In the genomic region with DNA sequence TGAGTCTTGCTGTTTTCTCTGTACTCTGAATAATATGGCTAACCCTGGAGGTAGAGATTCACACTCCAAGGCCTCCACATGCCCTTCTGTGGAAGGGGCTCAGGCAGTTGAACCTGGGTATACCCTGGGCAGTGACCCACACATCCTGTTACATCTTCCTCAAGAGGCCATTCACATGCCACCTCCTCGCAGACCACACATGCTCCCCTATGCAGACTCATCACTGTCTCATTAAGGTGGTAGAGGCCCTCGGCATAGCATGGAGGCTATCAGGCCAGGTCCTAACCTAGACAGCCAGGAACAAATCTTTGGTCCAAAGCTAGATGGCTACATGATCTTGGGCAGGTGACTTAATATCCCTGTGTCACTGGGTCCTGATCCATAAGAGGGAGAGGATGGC, we compare ENCODE assay signal across 31 cellular contexts.
"Had no signal": no experiment of that assay in that cellular context is flagged by ENCODE, and none has a peak within 500 bp of the region (broad histone marks: within the 10 kb centered on the region; RNA-seq: fewer than 3 reads in every experiment).

No MANE protein-coding gene starts in this region.

- H3K4me3 Mint-ChIP-seq: activated B cell treated with CpG ODN at 0.5 μM for 24 hours; activated CD4-positive, alpha-beta memory T cell treated with anti-CD3 and anti-CD28 coated beads, Interleukin-2, amount 10 ng/mL, durations not matched to agents 7 days and 5 days; activated CD4-positive, alpha-beta T cell treated with anti-CD3 and anti-CD28 coated beads, Interleukin-2, amount 10 ng/mL, durations not matched to agents 24 days and 14 days; activated CD8-positive, alpha-beta memory T cell treated with anti-CD3 and anti-CD28 coated beads, Interleukin-2, amount 10 ng/mL, durations not matched to agents 7 days and 5 days; activated CD8-positive, alpha-beta T cell treated with anti-CD3 and anti-CD28 coated beads, Interleukin-2, amount 10 ng/mL, durations not matched to agents 7 days and 5 days; activated naive CD4-positive, alpha-beta T cell treated with anti-CD3 and anti-CD28 coated beads, Interleukin-2, amount 10 ng/mL, durations not matched to agents 7 days and 5 days; activated naive CD4-positive, alpha-beta T cell treated with anti-CD3 and anti-CD28 coated beads, Interleukin-2, amount 50 U/mL, for 24 hours; activated naive CD8-positive, alpha-beta T cell; activated naive CD8-positive, alpha-beta T cell treated with anti-CD3 and anti-CD28 coated beads, Interleukin-2, amount 10 ng/mL, durations not matched to agents 7 days and 5 days; activated naive CD8-positive, alpha-beta T cell treated with anti-CD3 and anti-CD28 coated beads, Interleukin-2, amount 50 U/mL, for 24 hours; activated T-cell treated with anti-CD3 and anti-CD28 coated beads, Interleukin-2, amount 50 U/mL, for 24 hours; brain; central memory CD8-positive, alpha-beta T cell; T-helper 1 cell treated with Interleukin-12 subunit alpha and Interleukin-12 subunit beta and Interleukin-4 antibody, amounts not matched to agents 30 μg/mL and 1 μg/mL, for 36 hours; T-helper 2 cell treated with Interferon-gamma antibody and Interleukin-4, amounts not matched to agents 5 μg/mL and 100 μg/mL, for 36 hours had no signal

- H3K9me3 Mint-ChIP-seq: activated CD4-positive, alpha-beta T cell treated with anti-CD3 and anti-CD28 coated beads, Interleukin-2, amount 10 ng/mL, durations not matched to agents 24 days and 14 days; activated naive CD4-positive, alpha-beta T cell treated with anti-CD3 and anti-CD28 coated beads, Interleukin-2, amount 50 U/mL, for 24 hours; central memory CD8-positive, alpha-beta T cell had no signal

- H3K27ac Mint-ChIP-seq: activated B cell treated with CpG ODN at 0.5 μM for 24 hours; activated CD4-positive, alpha-beta memory T cell treated with anti-CD3 and anti-CD28 coated beads, Interleukin-2, amount 10 ng/mL, durations not matched to agents 7 days and 5 days; activated CD4-positive, alpha-beta T cell treated with anti-CD3 and anti-CD28 coated beads, Interleukin-2, amount 10 ng/mL, durations not matched to agents 24 days and 14 days; activated CD8-positive, alpha-beta memory T cell treated with anti-CD3 and anti-CD28 coated beads, Interleukin-2, amount 10 ng/mL, durations not matched to agents 7 days and 5 days; activated CD8-positive, alpha-beta T cell treated with anti-CD3 and anti-CD28 coated beads, Interleukin-2, amount 10 ng/mL, durations not matched to agents 7 days and 5 days; activated naive CD4-positive, alpha-beta T cell treated with anti-CD3 and anti-CD28 coated beads, Interleukin-2, amount 10 ng/mL, durations not matched to agents 7 days and 5 days; activated naive CD4-positive, alpha-beta T cell treated with anti-CD3 and anti-CD28 coated beads, Interleukin-2, amount 50 U/mL, for 24 hours; activated naive CD8-positive, alpha-beta T cell; activated naive CD8-positive, alpha-beta T cell treated with anti-CD3 and anti-CD28 coated beads, Interleukin-2, amount 10 ng/mL, durations not matched to agents 7 days and 5 days; activated naive CD8-positive, alpha-beta T cell treated with anti-CD3 and anti-CD28 coated beads, Interleukin-2, amount 50 U/mL, for 24 hours; activated T-cell treated with anti-CD3 and anti-CD28 coated beads, Interleukin-2, amount 50 U/mL, for 24 hours; activated T-helper 2 cell treated with anti-CD3 and anti-CD28 coated beads, Interferon-gamma antibody, Interleukin-2, Interleukin-4, amounts not matched to agents 10 μg/mL and 5 μg/mL and 100 μg/mL, durations not matched to agents 14 hours and 24 hours and 36 hours; brain; T-helper 1 cell treated with Interleukin-12 subunit alpha and Interleukin-12 subunit beta and Interleukin-4 antibody, amounts not matched to agents 30 μg/mL and 1 μg/mL, for 36 hours; T-helper 2 cell treated with Interferon-gamma antibody and Interleukin-4, amounts not matched to agents 5 μg/mL and 100 μg/mL, for 36 hours had no signal

- H3K27me3 Mint-ChIP-seq: activated B cell treated with CpG ODN at 0.5 μM for 24 hours; activated CD4-positive, alpha-beta memory T cell treated with anti-CD3 and anti-CD28 coated beads, Interleukin-2, amount 10 ng/mL, durations not matched to agents 7 days and 5 days; activated CD4-positive, alpha-beta T cell treated with anti-CD3 and anti-CD28 coated beads, Interleukin-2, amount 10 ng/mL, durations not matched to agents 24 days and 14 days; activated CD8-positive, alpha-beta memory T cell treated with anti-CD3 and anti-CD28 coated beads, Interleukin-2, amount 10 ng/mL, durations not matched to agents 7 days and 5 days; activated naive CD4-positive, alpha-beta T cell treated with anti-CD3 and anti-CD28 coated beads, Interleukin-2, amount 10 ng/mL, durations not matched to agents 7 days and 5 days; activated naive CD4-positive, alpha-beta T cell treated with anti-CD3 and anti-CD28 coated beads, Interleukin-2, amount 50 U/mL, for 24 hours; activated naive CD8-positive, alpha-beta T cell; activated naive CD8-positive, alpha-beta T cell treated with anti-CD3 and anti-CD28 coated beads, Interleukin-2, amount 10 ng/mL, durations not matched to agents 7 days and 5 days; activated T-cell treated with anti-CD3 and anti-CD28 coated beads, Interleukin-2, amount 50 U/mL, for 24 hours; central memory CD8-positive, alpha-beta T cell had no signal

- H3K4me1 Mint-ChIP-seq: activated B cell treated with CpG ODN at 0.5 μM for 24 hours; activated CD4-positive, alpha-beta memory T cell treated with anti-CD3 and anti-CD28 coated beads, Interleukin-2, amount 10 ng/mL, durations not matched to agents 7 days and 5 days; activated CD4-positive, alpha-beta T cell treated with anti-CD3 and anti-CD28 coated beads, Interleukin-2, amount 10 ng/mL, durations not matched to agents 24 days and 14 days; activated CD8-positive, alpha-beta memory T cell treated with anti-CD3 and anti-CD28 coated beads, Interleukin-2, amount 10 ng/mL, durations not matched to agents 7 days and 5 days; activated naive CD4-positive, alpha-beta T cell treated with anti-CD3 and anti-CD28 coated beads, Interleukin-2, amount 10 ng/mL, durations not matched to agents 7 days and 5 days; activated naive CD4-positive, alpha-beta T cell treated with anti-CD3 and anti-CD28 coated beads, Interleukin-2, amount 50 U/mL, for 24 hours; activated naive CD8-positive, alpha-beta T cell treated with anti-CD3 and anti-CD28 coated beads, Interleukin-2, amount 10 ng/mL, durations not matched to agents 7 days and 5 days; activated naive CD8-positive, alpha-beta T cell treated with anti-CD3 and anti-CD28 coated beads, Interleukin-2, amount 50 U/mL, for 24 hours; brain; central memory CD8-positive, alpha-beta T cell had no signal

- H3K36me3 Mint-ChIP-seq: activated CD8-positive, alpha-beta memory T cell treated with anti-CD3 and anti-CD28 coated beads, Interleukin-2, amount 10 ng/mL, durations not matched to agents 7 days and 5 days; activated naive CD4-positive, alpha-beta T cell treated with anti-CD3 and anti-CD28 coated beads, Interleukin-2, amount 10 ng/mL, durations not matched to agents 7 days and 5 days; activated naive CD4-positive, alpha-beta T cell treated with anti-CD3 and anti-CD28 coated beads, Interleukin-2, amount 50 U/mL, for 24 hours; activated naive CD8-positive, alpha-beta T cell; activated naive CD8-positive, alpha-beta T cell treated with anti-CD3 and anti-CD28 coated beads, Interleukin-2, amount 10 ng/mL, durations not matched to agents 7 days and 5 days; brain had no signal

- DNase-seq: activated B cell treated with CpG ODN at 0.5 μM for 24 hours; activated CD4-positive, alpha-beta memory T cell treated with anti-CD3 and anti-CD28 coated beads, Interleukin-2, amount 10 ng/mL, durations not matched to agents 7 days and 5 days; activated CD4-positive, alpha-beta T cell treated with anti-CD3 and anti-CD28 coated beads for 4 hours; activated CD4-positive, alpha-beta T cell treated with anti-CD3 and anti-CD28 coated beads, Interleukin-2, amount 10 ng/mL, durations not matched to agents 24 days and 14 days; activated CD4-positive, alpha-beta T cell treated with anti-CD3 and anti-CD28 coated beads, Interleukin-2, amount 50 U/mL, for 48 hours; activated CD4-positive, CD25-positive, alpha-beta regulatory T cell treated with anti-CD3 and anti-CD28 coated beads, Interleukin-2, amount 50 U/mL, for 72 hours; activated CD8-positive, alpha-beta memory T cell treated with anti-CD3 and anti-CD28 coated beads for 24 hours; activated CD8-positive, alpha-beta memory T cell treated with anti-CD3 and anti-CD28 coated beads, Interleukin-2, amount 10 ng/mL, durations not matched to agents 7 days and 5 days; activated CD8-positive, alpha-beta memory T cell treated with anti-CD3 and anti-CD28 coated beads, Interleukin-2, amount 50 U/mL, for 48 hours; activated CD8-positive, alpha-beta T cell treated with anti-CD3 and anti-CD28 coated beads, Interleukin-2, amount 10 ng/mL, durations not matched to agents 7 days and 5 days; activated effector memory CD4-positive, alpha-beta T cell treated with Interleukin-2 at 50 U/mL for 16 hours; activated gamma-delta T cell; activated naive CD4-positive, alpha-beta T cell treated with anti-CD3 and anti-CD28 coated beads, Interleukin-2, amount 10 ng/mL, durations not matched to agents 7 days and 5 days; activated naive CD4-positive, alpha-beta T cell treated with Interleukin-2 at 50 U/mL for 16 hours; activated naive CD8-positive, alpha-beta T cell treated with anti-CD3 and anti-CD28 coated beads, Interleukin-2, amount 10 ng/mL, durations not matched to agents 7 days and 5 days; activated naive CD8-positive, alpha-beta T cell treated with anti-CD3 and anti-CD28 coated beads, Interleukin-2, amount 50 U/mL, for 24 hours; activated T-cell treated with anti-CD3 and anti-CD28 coated beads, Interleukin-2, amount 50 U/mL, for 24 hours; activated T-cell treated with anti-CD3 and anti-CD28 coated beads, Interleukin-2, amount 50 U/mL, for 48 hours; amygdala; anterior cingulate cortex; caudate nucleus; T-helper 1 cell; T-helper 2 cell; T-helper 9 cell had no signal

- ATAC-seq: activated CD8-positive, alpha-beta memory T cell treated with anti-CD3 and anti-CD28 coated beads, Interleukin-2, amount 10 ng/mL, durations not matched to agents 7 days and 5 days; activated CD8-positive, alpha-beta T cell treated with anti-CD3 and anti-CD28 coated beads, Interleukin-2, amount 10 ng/mL, durations not matched to agents 7 days and 5 days; activated naive CD8-positive, alpha-beta T cell treated with anti-CD3 and anti-CD28 coated beads, Interleukin-2, amount 50 U/mL, for 24 hours had no signal
